In the genomic region with DNA sequence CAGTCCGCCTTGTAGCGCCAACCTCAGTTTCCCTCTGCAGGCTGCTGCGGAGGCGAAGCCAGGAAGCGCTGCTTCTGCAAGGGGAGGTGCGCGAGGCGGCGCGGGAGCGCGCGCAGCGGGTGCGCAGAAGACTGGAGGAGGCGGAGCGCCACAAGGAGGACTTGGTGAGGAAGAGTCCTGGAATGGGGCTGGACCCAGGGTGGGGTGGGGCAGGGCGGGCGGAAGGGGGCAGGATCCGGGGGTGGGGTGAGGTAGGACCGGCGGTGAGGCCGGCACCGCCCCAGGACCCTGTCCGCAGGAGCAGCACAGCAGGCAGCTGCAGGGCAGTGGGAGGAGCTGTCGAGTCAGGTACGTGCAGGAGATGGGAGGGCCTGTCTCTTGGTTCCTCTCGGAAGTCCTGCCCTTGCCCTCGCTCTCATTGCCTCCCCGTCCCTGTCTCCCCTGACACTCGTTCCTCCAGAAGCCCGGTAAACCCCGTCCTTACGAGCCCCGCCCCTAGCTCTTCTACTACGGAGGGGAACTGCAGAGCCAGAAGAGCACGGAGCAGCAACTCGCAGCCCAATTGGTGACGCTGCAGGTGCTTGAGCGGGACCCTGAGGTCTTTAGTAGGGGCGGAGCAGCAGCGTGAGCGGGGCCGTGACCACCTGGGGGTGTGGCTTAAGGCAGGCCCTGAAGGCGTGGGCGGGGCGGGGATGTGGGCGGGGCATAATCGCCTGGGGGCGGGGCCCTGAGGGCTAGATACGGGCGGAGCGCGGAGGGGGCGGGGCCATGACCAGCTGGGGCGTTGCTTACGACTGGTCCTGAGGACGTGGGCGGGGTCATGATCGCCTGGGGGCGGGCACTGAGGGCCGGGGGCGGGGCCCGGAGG, we compare ENCODE assay signal across 1 cellular context.
A peak's percentile ranks its signal among the peaks of the same experiment; 100 is the strongest.
TF ChIP-seq lines count a peak whose summit lies in the region.

No MANE protein-coding gene starts in this region.

TF ChIP-seq in K562, 482 proteins besides CTCF, POLR2A, EP300 and RAD21 (continued from another document and continues in another):
- peak; percentile 94 for TF ChIP-seq NKRF (IDR thresholded peaks at IDR 0.05; ENCODE audit: borderline replicate concordance)
- TF ChIP-seq, protein P1, sequence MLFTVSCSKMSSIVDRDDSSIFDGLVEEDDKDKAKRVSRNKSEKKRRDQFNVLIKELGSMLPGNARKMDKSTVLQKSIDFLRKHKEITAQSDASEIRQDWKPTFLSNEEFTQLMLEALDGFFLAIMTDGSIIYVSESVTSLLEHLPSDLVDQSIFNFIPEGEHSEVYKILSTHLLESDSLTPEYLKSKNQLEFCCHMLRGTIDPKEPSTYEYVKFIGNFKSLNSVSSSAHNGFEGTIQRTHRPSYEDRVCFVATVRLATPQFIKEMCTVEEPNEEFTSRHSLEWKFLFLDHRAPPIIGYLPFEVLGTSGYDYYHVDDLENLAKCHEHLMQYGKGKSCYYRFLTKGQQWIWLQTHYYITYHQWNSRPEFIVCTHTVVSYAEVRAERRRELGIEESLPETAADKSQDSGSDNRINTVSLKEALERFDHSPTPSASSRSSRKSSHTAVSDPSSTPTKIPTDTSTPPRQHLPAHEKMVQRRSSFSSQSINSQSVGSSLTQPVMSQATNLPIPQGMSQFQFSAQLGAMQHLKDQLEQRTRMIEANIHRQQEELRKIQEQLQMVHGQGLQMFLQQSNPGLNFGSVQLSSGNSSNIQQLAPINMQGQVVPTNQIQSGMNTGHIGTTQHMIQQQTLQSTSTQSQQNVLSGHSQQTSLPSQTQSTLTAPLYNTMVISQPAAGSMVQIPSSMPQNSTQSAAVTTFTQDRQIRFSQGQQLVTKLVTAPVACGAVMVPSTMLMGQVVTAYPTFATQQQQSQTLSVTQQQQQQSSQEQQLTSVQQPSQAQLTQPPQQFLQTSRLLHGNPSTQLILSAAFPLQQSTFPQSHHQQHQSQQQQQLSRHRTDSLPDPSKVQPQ (CRISPR knock-in tag; IDR thresholded peaks at IDR 0.05; ENCODE audit: borderline replicate concordance), result peak; percentile 66; the same call in 1 of the 2 replicates
- peak; percentile 61; the same call in 1 of the 2 replicates for TF ChIP-seq ZC3H11A (IDR thresholded peaks at IDR 0.05; ENCODE audit: low read depth, low read length)
- TF ChIP-seq CHCHD3 (CRISPR knock-in tag; IDR thresholded peaks at IDR 0.05), result peak; percentile 84; the same call in 1 of the 2 replicates
- peak; percentile 84; the same call in 1 of the 2 replicates for TF ChIP-seq RFX7 (CRISPR knock-in tag; IDR thresholded peaks at IDR 0.05)
- TF ChIP-seq, protein P2, sequence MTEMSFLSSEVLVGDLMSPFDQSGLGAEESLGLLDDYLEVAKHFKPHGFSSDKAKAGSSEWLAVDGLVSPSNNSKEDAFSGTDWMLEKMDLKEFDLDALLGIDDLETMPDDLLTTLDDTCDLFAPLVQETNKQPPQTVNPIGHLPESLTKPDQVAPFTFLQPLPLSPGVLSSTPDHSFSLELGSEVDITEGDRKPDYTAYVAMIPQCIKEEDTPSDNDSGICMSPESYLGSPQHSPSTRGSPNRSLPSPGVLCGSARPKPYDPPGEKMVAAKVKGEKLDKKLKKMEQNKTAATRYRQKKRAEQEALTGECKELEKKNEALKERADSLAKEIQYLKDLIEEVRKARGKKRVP (CRISPR knock-in tag; IDR thresholded peaks at IDR 0.05), result peak; percentile 75; the same call in 1 of the 2 replicates
- peak; percentile 76; the same call in 1 of the 2 replicates for TF ChIP-seq SMAD3 (CRISPR knock-in tag; conservative IDR thresholded peaks at IDR 0.05)
- TF ChIP-seq CAMTA2 (CRISPR knock-in tag; conservative IDR thresholded peaks at IDR 0.05), result peak; percentile 11; the same call in 1 of the 2 replicates
- TF ChIP-seq, protein P3, sequence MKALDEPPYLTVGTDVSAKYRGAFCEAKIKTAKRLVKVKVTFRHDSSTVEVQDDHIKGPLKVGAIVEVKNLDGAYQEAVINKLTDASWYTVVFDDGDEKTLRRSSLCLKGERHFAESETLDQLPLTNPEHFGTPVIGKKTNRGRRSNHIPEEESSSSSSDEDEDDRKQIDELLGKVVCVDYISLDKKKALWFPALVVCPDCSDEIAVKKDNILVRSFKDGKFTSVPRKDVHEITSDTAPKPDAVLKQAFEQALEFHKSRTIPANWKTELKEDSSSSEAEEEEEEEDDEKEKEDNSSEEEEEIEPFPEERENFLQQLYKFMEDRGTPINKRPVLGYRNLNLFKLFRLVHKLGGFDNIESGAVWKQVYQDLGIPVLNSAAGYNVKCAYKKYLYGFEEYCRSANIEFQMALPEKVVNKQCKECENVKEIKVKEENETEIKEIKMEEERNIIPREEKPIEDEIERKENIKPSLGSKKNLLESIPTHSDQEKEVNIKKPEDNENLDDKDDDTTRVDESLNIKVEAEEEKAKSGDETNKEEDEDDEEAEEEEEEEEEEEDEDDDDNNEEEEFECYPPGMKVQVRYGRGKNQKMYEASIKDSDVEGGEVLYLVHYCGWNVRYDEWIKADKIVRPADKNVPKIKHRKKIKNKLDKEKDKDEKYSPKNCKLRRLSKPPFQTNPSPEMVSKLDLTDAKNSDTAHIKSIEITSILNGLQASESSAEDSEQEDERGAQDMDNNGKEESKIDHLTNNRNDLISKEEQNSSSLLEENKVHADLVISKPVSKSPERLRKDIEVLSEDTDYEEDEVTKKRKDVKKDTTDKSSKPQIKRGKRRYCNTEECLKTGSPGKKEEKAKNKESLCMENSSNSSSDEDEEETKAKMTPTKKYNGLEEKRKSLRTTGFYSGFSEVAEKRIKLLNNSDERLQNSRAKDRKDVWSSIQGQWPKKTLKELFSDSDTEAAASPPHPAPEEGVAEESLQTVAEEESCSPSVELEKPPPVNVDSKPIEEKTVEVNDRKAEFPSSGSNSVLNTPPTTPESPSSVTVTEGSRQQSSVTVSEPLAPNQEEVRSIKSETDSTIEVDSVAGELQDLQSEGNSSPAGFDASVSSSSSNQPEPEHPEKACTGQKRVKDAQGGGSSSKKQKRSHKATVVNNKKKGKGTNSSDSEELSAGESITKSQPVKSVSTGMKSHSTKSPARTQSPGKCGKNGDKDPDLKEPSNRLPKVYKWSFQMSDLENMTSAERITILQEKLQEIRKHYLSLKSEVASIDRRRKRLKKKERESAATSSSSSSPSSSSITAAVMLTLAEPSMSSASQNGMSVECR (CRISPR knock-in tag; IDR thresholded peaks at IDR 0.05), result peak; percentile 71
- TF ChIP-seq CREB1 (IDR thresholded peaks at IDR 0.05), result peak; percentile 16
- peak; percentile 76 for TF ChIP-seq CREB1 (CRISPR knock-in tag; IDR thresholded peaks at IDR 0.05)
- 0 out of 2 replicates have a peak, but pooled peaks have one; percentile 37 for TF ChIP-seq ZNF707 (CRISPR knock-in tag; conservative IDR thresholded peaks at IDR 0.05)
- TF ChIP-seq KLF10 (CRISPR knock-in tag; IDR thresholded peaks at IDR 0.05), result peak; percentile 40; the same call in 1 of the 2 replicates
- peak; percentile 73 for TF ChIP-seq SUPT5H (IDR thresholded peaks at IDR 0.05)
- TF ChIP-seq GABPA (tag; conservative IDR thresholded peaks at IDR 0.05; ENCODE audit: low read depth), result peak; percentile 90
- TF ChIP-seq RBBP5 (IDR thresholded peaks at IDR 0.05; ENCODE audit: borderline replicate concordance, insufficient read depth, low read length, poor library complexity, severe bottlenecking), result peak; percentile 39
- TF ChIP-seq ZBTB12 (CRISPR knock-in tag; IDR thresholded peaks at IDR 0.05), result peak; percentile 50
- 0 out of 2 replicates have a peak, but pooled peaks have one; percentile 34 for TF ChIP-seq ZNF253 (CRISPR knock-in tag; conservative IDR thresholded peaks at IDR 0.05)
- TF ChIP-seq, protein P4, sequence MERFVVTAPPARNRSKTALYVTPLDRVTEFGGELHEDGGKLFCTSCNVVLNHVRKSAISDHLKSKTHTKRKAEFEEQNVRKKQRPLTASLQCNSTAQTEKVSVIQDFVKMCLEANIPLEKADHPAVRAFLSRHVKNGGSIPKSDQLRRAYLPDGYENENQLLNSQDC (CRISPR knock-in tag; IDR thresholded peaks at IDR 0.05), result peak; percentile 84; the same call in 1 of the 2 replicates
- peak; percentile 33; the same call in 1 of the 2 replicates for TF ChIP-seq RAD51 (IDR thresholded peaks at IDR 0.05; ENCODE audit: borderline replicate concordance, low read depth)
- TF ChIP-seq TBP (optimal IDR thresholded peaks at IDR 0.05; ENCODE audit: low read depth, low read length), result peak; percentile 27
- peak; percentile 91 for TF ChIP-seq CTBP1 (IDR thresholded peaks at IDR 0.05; ENCODE audit: borderline replicate concordance)
- peak; percentile 84 for TF ChIP-seq ZBTB17 (CRISPR knock-in tag; IDR thresholded peaks at IDR 0.05)
- TF ChIP-seq ERF (CRISPR knock-in tag; IDR thresholded peaks at IDR 0.05), result peak; percentile 85; the same call in 1 of the 2 replicates
- peak; percentile 96 for TF ChIP-seq THAP12 (CRISPR knock-in tag; IDR thresholded peaks at IDR 0.05)
- TF ChIP-seq HOXB6 (CRISPR knock-in tag; IDR thresholded peaks at IDR 0.05; ENCODE audit: borderline replicate concordance), result peak; percentile 49; the same call in 1 of the 2 replicates
- peak; percentile 21; the same call in 1 of the 2 replicates for TF ChIP-seq MTA3 (IDR thresholded peaks at IDR 0.05; ENCODE audit: borderline replicate concordance)
- TF ChIP-seq ELF1 (tag; IDR thresholded peaks at IDR 0.05), result 0 out of 2 replicates have a peak, but pooled peaks have one; percentile 57
- TF ChIP-seq, protein P5, sequence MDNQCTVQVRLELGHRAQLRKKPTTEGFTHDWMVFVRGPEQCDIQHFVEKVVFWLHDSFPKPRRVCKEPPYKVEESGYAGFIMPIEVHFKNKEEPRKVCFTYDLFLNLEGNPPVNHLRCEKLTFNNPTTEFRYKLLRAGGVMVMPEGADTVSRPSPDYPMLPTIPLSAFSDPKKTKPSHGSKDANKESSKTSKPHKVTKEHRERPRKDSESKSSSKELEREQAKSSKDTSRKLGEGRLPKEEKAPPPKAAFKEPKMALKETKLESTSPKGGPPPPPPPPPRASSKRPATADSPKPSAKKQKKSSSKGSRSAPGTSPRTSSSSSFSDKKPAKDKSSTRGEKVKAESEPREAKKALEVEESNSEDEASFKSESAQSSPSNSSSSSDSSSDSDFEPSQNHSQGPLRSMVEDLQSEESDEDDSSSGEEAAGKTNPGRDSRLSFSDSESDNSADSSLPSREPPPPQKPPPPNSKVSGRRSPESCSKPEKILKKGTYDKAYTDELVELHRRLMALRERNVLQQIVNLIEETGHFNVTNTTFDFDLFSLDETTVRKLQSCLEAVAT (IDR thresholded peaks at IDR 0.05), result peak in 1 of 2 experiments; percentile 10; a peak in 1 of 4 replicates
- TF ChIP-seq ZFPM2 (CRISPR knock-in tag; IDR thresholded peaks at IDR 0.05), result 0 out of 2 replicates have a peak, but pooled peaks have one; percentile 76
- TF ChIP-seq ELF4 (CRISPR knock-in tag; IDR thresholded peaks at IDR 0.05), result peak; percentile 93
- TF ChIP-seq NCOA1 (IDR thresholded peaks at IDR 0.05; ENCODE audit: low read depth), result peak; percentile 93
- peak; percentile 8 for TF ChIP-seq E2F1 (CRISPR knock-in tag; IDR thresholded peaks at IDR 0.05)
- TF ChIP-seq E2F3 (CRISPR knock-in tag; IDR thresholded peaks at IDR 0.05), result peak; percentile 90
- peak; percentile 51; the same call in 1 of the 2 replicates for TF ChIP-seq ZNF23 (CRISPR knock-in tag; IDR thresholded peaks at IDR 0.05)
